Comparison of ENCODE assay signal across 23 cellular contexts in the genomic region with DNA sequence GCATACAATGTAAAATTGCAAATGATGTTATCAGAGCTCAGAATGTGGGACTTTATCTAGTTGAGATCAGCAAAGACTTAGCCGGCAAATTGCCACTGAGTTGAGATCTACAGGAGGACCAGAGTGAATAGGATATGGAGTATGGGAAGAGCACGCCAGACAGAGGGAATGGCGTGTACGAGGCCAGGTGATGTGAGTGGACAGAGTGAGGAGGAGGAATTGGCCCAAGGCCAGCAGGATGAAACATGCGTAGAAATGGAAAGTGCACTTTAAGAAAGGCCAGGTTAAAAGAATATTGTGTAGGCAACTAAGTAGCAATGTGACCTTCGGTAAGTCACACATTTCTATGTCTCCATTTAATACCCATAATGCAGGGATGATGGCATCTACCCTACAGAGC.
"Had no signal": no experiment of that assay in that cellular context is flagged by ENCODE, and none has a peak within 500 bp of the region (broad histone marks: within the 10 kb centered on the region; RNA-seq: fewer than 3 reads in every experiment).

No MANE protein-coding gene starts in this region.

- H3K27ac ChIP-seq: coronary artery, esophagus squamous epithelium, neural progenitor cell, parathyroid adenoma, stomach, thyroid gland, upper lobe of right lung, uterus had no signal

- H3K79me2 ChIP-seq: parathyroid adenoma had no signal

- H3K27me3 ChIP-seq: esophagus squamous epithelium, neural progenitor cell, sigmoid colon, stomach, thyroid gland, upper lobe of right lung, uterus had no signal

- H3K9me3 ChIP-seq: esophagus squamous epithelium, sigmoid colon, stomach, thyroid gland, upper lobe of right lung, uterus had no signal

- DNase-seq: dermis blood vessel endothelial cell; effector memory CD8-positive, alpha-beta T cell; erythroblast; esophagus squamous epithelium; foreskin melanocyte; glutamatergic neuron; mesenchymal stem cell; midbrain; naive thymus-derived CD4-positive, alpha-beta T cell; sigmoid colon; stimulated activated CD4-positive, alpha-beta T cell treated with anti-CD3 and anti-CD28 coated beads, Interleukin-2, amount 100 ng/mL, for 24 hours; stimulated activated CD4-positive, alpha-beta T cell treated with anti-CD3 and anti-CD28 coated beads, Interleukin-4, amount 100 ng/mL, for 24 hours; stimulated activated naive CD4-positive, alpha-beta T cell treated with Interleukin-2 at 50 U/mL for 16 hours; stomach; thyroid gland; upper lobe of right lung; uterus had no signal

- ATAC-seq: effector memory CD8-positive, alpha-beta T cell; naive thymus-derived CD4-positive, alpha-beta T cell; stimulated activated effector memory CD8-positive, alpha-beta T cell treated with anti-CD3 and anti-CD28 coated beads, Interleukin-12 subunit alpha, Interleukin-12 subunit beta, amount 100 ng/mL, for 72 hours; upper lobe of right lung had no signal

- FAIRE-seq: endometrium, keratinocyte had no signal

- H3K4me1 ChIP-seq: esophagus squamous epithelium, neural progenitor cell, parathyroid adenoma, thyroid gland, upper lobe of right lung, uterus had no signal

- H3K9ac ChIP-seq: neural progenitor cell, parathyroid adenoma had no signal

- H3K4me3 ChIP-seq: coronary artery, esophagus squamous epithelium, neural progenitor cell, sigmoid colon, stomach, thyroid gland, upper lobe of right lung, uterus had no signal

- H3K36me3 ChIP-seq: esophagus squamous epithelium, neural progenitor cell, stomach, thyroid gland, upper lobe of right lung, uterus had no signal

- H3K4me2 ChIP-seq: neural progenitor cell had no signal

- H2AFZ ChIP-seq: neural progenitor cell, parathyroid adenoma had no signal
